18 cellular contexts compared by ENCODE assay signal in the genomic region with DNA sequence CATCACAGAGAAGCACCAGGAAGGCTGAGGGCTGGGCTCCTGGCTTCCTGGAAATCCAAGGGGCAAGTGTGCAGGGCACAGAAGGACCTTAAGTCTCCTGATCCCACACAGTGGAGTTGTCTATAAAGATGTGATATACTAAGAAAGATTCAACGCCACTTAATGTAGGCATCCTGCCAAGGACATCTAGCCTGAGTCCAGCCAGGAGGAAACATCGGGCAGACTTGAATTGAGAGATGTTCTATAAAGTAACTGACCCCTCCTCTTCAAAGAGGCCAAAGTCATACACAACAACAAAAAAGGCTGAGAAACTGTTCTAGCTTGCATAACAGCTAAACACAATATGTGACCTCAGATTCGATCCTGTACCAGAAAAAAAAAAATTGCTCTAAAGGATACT.
"Had no signal": no experiment of that assay in that cellular context is flagged by ENCODE, and none has a peak within 500 bp of the region (broad histone marks: within the 10 kb centered on the region; RNA-seq: fewer than 3 reads in every experiment).

No MANE protein-coding gene starts in this region.

- DNase-seq: KBM-7; MV-4-11; NCI-H1048; NCI-H1105; NCI-H1417; NCI-H1436 treated with DMSO at 0.1 percent for 48 hours; NCI-H1694; NCI-H187 treated with DMSO at 0.1 percent for 48 hours; NCI-H2029 treated with DMSO at 0.1 percent for 48 hours; NCI-H2171 treated with DMSO at 0.1 percent for 48 hours; NCI-H526 treated with DMSO at 0.1 percent for 48 hours; NCI-H748 treated with DMSO at 0.1 percent for 48 hours; NK-92 treated with Interleukin-12 subunit alpha and Interleukin-12 subunit beta, amount 100 ng/mL, for 24 hours; PC-3; SHP77; SK-N-SH; SW 1271 had no signal

- H3K4me2 ChIP-seq: SK-N-SH had no signal

- H3K9ac ChIP-seq: SK-N-SH had no signal

- H3K9me3 ChIP-seq: SK-N-SH had no signal

- H3K27ac ChIP-seq: RWPE1 had no signal
